In the genomic region with DNA sequence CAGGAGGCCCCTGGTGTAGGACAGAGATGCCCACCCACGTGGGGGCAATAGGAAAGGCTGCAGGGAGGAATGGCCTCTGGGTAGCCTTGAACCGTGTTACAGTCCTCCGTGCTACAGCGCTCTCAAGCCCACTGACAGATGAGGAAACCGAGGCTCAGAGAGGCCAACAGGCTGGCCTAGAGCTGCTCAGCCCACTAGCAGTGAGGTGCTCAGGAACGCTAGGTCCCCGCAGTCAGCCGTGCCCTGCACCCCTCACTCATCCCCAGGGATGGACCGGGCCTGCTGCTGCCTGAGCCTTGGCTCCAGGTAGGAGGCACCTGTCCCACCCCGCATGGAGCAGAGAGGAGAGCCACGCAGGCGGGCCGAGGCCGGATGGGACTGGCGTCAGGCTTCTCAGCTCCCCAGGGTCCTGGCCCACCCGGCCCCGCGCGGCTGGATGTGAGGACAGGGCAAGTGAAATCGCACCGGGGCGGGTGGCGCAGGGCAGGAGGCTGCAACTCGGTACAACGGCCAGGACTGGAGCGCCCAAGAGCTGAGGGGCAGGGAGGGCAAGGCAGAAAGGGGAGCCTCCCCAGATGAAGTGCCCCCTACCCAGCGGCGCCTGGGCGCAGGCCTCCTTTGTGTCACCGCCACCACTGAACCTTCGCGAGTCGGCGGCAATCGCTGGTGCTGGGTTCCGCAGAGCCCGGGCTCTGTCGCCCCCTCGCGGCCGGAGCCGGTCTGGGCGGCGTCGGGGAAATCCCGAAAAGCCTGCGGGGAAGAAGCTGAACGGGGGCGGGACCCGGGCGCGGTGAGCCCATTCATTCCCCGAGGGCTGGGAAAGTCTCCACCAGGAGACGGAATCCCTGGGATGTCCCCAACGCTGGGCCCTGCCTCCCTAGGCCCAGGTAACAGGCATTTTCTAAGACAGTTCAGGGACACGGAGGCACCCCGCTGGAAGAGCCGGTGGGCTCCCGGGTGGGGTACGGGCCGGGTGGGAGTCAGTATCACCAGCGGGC, we compare ENCODE assay signal across 1 cellular context.
A peak's percentile ranks its signal among the peaks of the same experiment; 100 is the strongest.
TF ChIP-seq lines count a peak whose summit lies in the region.

No MANE protein-coding gene starts in this region.

TF ChIP-seq in HepG2, 621 proteins besides CTCF, POLR2A, EP300 and RAD21 (continued from another document and continues in another):
- TF ChIP-seq, protein P1, sequence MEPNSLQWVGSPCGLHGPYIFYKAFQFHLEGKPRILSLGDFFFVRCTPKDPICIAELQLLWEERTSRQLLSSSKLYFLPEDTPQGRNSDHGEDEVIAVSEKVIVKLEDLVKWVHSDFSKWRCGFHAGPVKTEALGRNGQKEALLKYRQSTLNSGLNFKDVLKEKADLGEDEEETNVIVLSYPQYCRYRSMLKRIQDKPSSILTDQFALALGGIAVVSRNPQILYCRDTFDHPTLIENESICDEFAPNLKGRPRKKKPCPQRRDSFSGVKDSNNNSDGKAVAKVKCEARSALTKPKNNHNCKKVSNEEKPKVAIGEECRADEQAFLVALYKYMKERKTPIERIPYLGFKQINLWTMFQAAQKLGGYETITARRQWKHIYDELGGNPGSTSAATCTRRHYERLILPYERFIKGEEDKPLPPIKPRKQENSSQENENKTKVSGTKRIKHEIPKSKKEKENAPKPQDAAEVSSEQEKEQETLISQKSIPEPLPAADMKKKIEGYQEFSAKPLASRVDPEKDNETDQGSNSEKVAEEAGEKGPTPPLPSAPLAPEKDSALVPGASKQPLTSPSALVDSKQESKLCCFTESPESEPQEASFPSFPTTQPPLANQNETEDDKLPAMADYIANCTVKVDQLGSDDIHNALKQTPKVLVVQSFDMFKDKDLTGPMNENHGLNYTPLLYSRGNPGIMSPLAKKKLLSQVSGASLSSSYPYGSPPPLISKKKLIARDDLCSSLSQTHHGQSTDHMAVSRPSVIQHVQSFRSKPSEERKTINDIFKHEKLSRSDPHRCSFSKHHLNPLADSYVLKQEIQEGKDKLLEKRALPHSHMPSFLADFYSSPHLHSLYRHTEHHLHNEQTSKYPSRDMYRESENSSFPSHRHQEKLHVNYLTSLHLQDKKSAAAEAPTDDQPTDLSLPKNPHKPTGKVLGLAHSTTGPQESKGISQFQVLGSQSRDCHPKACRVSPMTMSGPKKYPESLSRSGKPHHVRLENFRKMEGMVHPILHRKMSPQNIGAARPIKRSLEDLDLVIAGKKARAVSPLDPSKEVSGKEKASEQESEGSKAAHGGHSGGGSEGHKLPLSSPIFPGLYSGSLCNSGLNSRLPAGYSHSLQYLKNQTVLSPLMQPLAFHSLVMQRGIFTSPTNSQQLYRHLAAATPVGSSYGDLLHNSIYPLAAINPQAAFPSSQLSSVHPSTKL (CRISPR knock-in tag; IDR thresholded peaks at IDR 0.05): peak; percentile 54; the same call in 1 of the 2 replicates
- TF ChIP-seq MED8 (CRISPR knock-in tag; IDR thresholded peaks at IDR 0.05; ENCODE audit: insufficient replicate concordance): no peak
- no peak for TF ChIP-seq BRD4 (CRISPR knock-in tag; IDR thresholded peaks at IDR 0.05)
- no peak for TF ChIP-seq ZNF10 (CRISPR knock-in tag; IDR thresholded peaks at IDR 0.05; ENCODE audit: borderline replicate concordance, low read depth)
- no peak for TF ChIP-seq ZMAT5 (CRISPR knock-in tag; IDR thresholded peaks at IDR 0.05; ENCODE audit: borderline replicate concordance, low read depth)
- TF ChIP-seq MAFF (IDR thresholded peaks at IDR 0.05; ENCODE audit: low read depth, low read length): no peak
- no peak for TF ChIP-seq SETDB1 (CRISPR knock-in tag; IDR thresholded peaks at IDR 0.05; ENCODE audit: borderline replicate concordance)
- no peak for TF ChIP-seq GABPA (IDR thresholded peaks at IDR 0.05; ENCODE audit: low read depth, low read length)
- no peak for TF ChIP-seq GABPA (CRISPR knock-in tag; IDR thresholded peaks at IDR 0.05; ENCODE audit: low read depth)
- no peak for TF ChIP-seq SNAI1 (CRISPR knock-in tag; IDR thresholded peaks at IDR 0.05; ENCODE audit: borderline replicate concordance)
- no peak for TF ChIP-seq ZNF20 (CRISPR knock-in tag; IDR thresholded peaks at IDR 0.05)
- 0 out of 2 replicates have a peak, but pooled peaks have one; percentile 51 for TF ChIP-seq HNRNPL (IDR thresholded peaks at IDR 0.05; ENCODE audit: low read depth, low read length)
- TF ChIP-seq, protein P2, sequence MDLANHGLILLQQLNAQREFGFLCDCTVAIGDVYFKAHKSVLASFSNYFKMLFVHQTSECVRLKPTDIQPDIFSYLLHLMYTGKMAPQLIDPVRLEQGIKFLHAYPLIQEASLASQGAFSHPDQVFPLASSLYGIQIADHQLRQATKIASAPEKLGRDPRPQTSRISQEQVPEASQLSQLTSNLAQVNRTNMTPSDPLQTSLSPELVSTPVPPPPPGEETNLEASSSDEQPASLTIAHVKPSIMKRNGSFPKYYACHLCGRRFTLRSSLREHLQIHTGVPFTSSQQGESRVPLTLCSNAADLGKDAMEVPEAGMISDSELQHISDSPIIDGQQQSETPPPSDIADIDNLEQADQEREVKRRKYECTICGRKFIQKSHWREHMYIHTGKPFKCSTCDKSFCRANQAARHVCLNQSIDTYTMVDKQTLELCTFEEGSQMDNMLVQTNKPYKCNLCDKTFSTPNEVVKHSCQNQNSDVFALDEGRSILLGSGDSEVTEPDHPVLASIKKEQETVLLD (CRISPR knock-in tag; IDR thresholded peaks at IDR 0.05; ENCODE audit: low read depth): no peak
- TF ChIP-seq ZNF33B (CRISPR knock-in tag; IDR thresholded peaks at IDR 0.05): no peak
- no peak for TF ChIP-seq SMARCE1 (IDR thresholded peaks at IDR 0.05; ENCODE audit: borderline replicate concordance)
- TF ChIP-seq ZNF878 (CRISPR knock-in tag; IDR thresholded peaks at IDR 0.05): no peak
- TF ChIP-seq ZNF430 (CRISPR knock-in tag; IDR thresholded peaks at IDR 0.05): peak; percentile 63; the same call in 1 of the 2 replicates
- no peak for TF ChIP-seq NBN (conservative IDR thresholded peaks at IDR 0.05)
- no peak for TF ChIP-seq ZNF580 (CRISPR knock-in tag; IDR thresholded peaks at IDR 0.05; ENCODE audit: borderline replicate concordance, low read depth)
- TF ChIP-seq ZNF251 (CRISPR knock-in tag; IDR thresholded peaks at IDR 0.05): no peak
- TF ChIP-seq TP53 (CRISPR knock-in tag; conservative IDR thresholded peaks at IDR 0.05): no peak
- no peak for TF ChIP-seq FOXO4 (CRISPR knock-in tag; conservative IDR thresholded peaks at IDR 0.05)
- no peak for TF ChIP-seq MTA3 (CRISPR knock-in tag; IDR thresholded peaks at IDR 0.05)
- TF ChIP-seq EED (CRISPR knock-in tag; IDR thresholded peaks at IDR 0.05): no peak
- no peak for TF ChIP-seq BATF2 (CRISPR knock-in tag; IDR thresholded peaks at IDR 0.05)
- peak; percentile 53; the same call in 1 of the 2 replicates for TF ChIP-seq ZBTB25 (CRISPR knock-in tag; IDR thresholded peaks at IDR 0.05)
- TF ChIP-seq REXO4 (CRISPR knock-in tag; IDR thresholded peaks at IDR 0.05; ENCODE audit: borderline replicate concordance): no peak
- no peak for TF ChIP-seq NPAS2 (CRISPR knock-in tag; IDR thresholded peaks at IDR 0.05; ENCODE audit: borderline replicate concordance)
- no peak for TF ChIP-seq NR2F1 (CRISPR knock-in tag; IDR thresholded peaks at IDR 0.05)
- TF ChIP-seq HOXA3 (CRISPR knock-in tag; IDR thresholded peaks at IDR 0.05): peak; percentile 81
- no peak for TF ChIP-seq MTA1 (CRISPR knock-in tag; IDR thresholded peaks at IDR 0.05; ENCODE audit: borderline replicate concordance)
- TF ChIP-seq CERS6 (CRISPR knock-in tag; IDR thresholded peaks at IDR 0.05): no peak
- no peak for TF ChIP-seq IRF1 (CRISPR knock-in tag; IDR thresholded peaks at IDR 0.05; ENCODE audit: low read depth)
- TF ChIP-seq, protein P3, sequence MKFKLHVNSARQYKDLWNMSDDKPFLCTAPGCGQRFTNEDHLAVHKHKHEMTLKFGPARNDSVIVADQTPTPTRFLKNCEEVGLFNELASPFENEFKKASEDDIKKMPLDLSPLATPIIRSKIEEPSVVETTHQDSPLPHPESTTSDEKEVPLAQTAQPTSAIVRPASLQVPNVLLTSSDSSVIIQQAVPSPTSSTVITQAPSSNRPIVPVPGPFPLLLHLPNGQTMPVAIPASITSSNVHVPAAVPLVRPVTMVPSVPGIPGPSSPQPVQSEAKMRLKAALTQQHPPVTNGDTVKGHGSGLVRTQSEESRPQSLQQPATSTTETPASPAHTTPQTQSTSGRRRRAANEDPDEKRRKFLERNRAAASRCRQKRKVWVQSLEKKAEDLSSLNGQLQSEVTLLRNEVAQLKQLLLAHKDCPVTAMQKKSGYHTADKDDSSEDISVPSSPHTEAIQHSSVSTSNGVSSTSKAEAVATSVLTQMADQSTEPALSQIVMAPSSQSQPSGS (CRISPR knock-in tag; IDR thresholded peaks at IDR 0.05): no peak
- peak; percentile 67; the same call in 1 of the 2 replicates for TF ChIP-seq ZNF205 (CRISPR knock-in tag; IDR thresholded peaks at IDR 0.05)
- TF ChIP-seq DNMT1 (CRISPR knock-in tag; IDR thresholded peaks at IDR 0.05): 0 out of 2 replicates have a peak, but pooled peaks have one; percentile 31
- no peak for TF ChIP-seq ZBTB8A (CRISPR knock-in tag; IDR thresholded peaks at IDR 0.05; ENCODE audit: borderline replicate concordance, low read depth)
- TF ChIP-seq, protein P4, sequence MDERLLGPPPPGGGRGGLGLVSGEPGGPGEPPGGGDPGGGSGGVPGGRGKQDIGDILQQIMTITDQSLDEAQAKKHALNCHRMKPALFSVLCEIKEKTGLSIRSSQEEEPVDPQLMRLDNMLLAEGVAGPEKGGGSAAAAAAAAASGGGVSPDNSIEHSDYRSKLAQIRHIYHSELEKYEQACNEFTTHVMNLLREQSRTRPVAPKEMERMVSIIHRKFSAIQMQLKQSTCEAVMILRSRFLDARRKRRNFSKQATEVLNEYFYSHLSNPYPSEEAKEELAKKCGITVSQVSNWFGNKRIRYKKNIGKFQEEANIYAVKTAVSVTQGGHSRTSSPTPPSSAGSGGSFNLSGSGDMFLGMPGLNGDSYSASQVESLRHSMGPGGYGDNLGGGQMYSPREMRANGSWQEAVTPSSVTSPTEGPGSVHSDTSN (CRISPR knock-in tag; IDR thresholded peaks at IDR 0.05): no peak
- TF ChIP-seq, protein P5, sequence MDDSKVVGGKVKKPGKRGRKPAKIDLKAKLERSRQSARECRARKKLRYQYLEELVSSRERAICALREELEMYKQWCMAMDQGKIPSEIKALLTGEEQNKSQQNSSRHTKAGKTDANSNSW (CRISPR knock-in tag; IDR thresholded peaks at IDR 0.05; ENCODE audit: borderline replicate concordance): no peak
- 0 out of 2 replicates have a peak, but pooled peaks have one; percentile 69 for TF ChIP-seq ARNT2 (CRISPR knock-in tag; IDR thresholded peaks at IDR 0.05; ENCODE audit: low read depth)
- TF ChIP-seq, protein P6, sequence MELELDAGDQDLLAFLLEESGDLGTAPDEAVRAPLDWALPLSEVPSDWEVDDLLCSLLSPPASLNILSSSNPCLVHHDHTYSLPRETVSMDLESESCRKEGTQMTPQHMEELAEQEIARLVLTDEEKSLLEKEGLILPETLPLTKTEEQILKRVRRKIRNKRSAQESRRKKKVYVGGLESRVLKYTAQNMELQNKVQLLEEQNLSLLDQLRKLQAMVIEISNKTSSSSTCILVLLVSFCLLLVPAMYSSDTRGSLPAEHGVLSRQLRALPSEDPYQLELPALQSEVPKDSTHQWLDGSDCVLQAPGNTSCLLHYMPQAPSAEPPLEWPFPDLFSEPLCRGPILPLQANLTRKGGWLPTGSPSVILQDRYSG (CRISPR knock-in tag; IDR thresholded peaks at IDR 0.05): no peak
- no peak for TF ChIP-seq ZNF253 (CRISPR knock-in tag; IDR thresholded peaks at IDR 0.05; ENCODE audit: borderline replicate concordance)
- TF ChIP-seq HMG20A (CRISPR knock-in tag; IDR thresholded peaks at IDR 0.05; ENCODE audit: borderline replicate concordance): no peak
- TF ChIP-seq NR2F6 (IDR thresholded peaks at IDR 0.05): no peak
- TF ChIP-seq NR2F6 (CRISPR knock-in tag; IDR thresholded peaks at IDR 0.05): no peak
- no peak for TF ChIP-seq ZBTB21 (CRISPR knock-in tag; IDR thresholded peaks at IDR 0.05)
- TF ChIP-seq ZNF660 (CRISPR knock-in tag; IDR thresholded peaks at IDR 0.05; ENCODE audit: borderline replicate concordance, low read depth): no peak
